ENCODE assay signal across 8 cellular contexts in genomic region chr10:87861953-87862643, GRCh38. TPM values are rescaled to one million over a fixed set of nuclear protein-coding genes. Genes with fewer than 3 reads are reported as not detected.
A peak's percentile ranks its signal among the peaks of the same experiment; 100 is the strongest.
DNase-seq lines count a peak whose midpoint lies in the region; ATAC-seq and TF ChIP-seq lines count a peak whose summit lies in the region.

No MANE protein-coding gene starts in this region.

- H3K27ac ChIP-seq in GM23248 (peak overlapping the region; percentile 93), angular gyrus (ENCODE audit: low read depth, low read length) (peak overlapping the region; percentile 96), upper lobe of right lung (peak overlapping the region; percentile 94)

- WGBS in GM23248 (ENCODE audit: low coverage in 1 of 2, low lambda C conversion rate in 2 of 2, missing lambda C conversion rate in 2 of 2), 2 experiments, result 1 to 2% methylated on average over 54 of the region's 56 CpGs

- H4K20me1 ChIP-seq in GM23248 (ENCODE audit: insufficient read depth), result peaks cover 6% of the 10 kb centered on the region; the same call in 1 of the 2 replicates

- intact Hi-C loops in left ventricle myocardium superior (cut with micrococcal nuclease) (loop anchor here (5.0 kb wide), 1 partner anchor 525 kb away; no protein-coding TSS in a partner anchor), upper lobe of right lung (cut with DNase I) (no loop called here)

- H3K9me2 ChIP-seq in GM23248 (ENCODE audit: insufficient read depth), result no peaks in the 10 kb centered on the region

- peaks cover 43% of the 10 kb centered on the region for H3F3A ChIP-seq in GM23248 (ENCODE audit: insufficient read depth)

- H3K36me3 ChIP-seq in GM23248 (ENCODE audit: low read depth) (no peaks in the 10 kb centered on the region), upper lobe of right lung (no peaks in the 10 kb centered on the region)

- peak overlapping the region; percentile 96 for H3K27ac Mint-ChIP-seq in T-helper 17 cell
- peak overlapping the region; percentile 99 for H3K27ac Mint-ChIP-seq in progenitor cell of endocrine pancreas

- no peak for TF ChIP-seq CTCF in progenitor cell of endocrine pancreas (IDR thresholded peaks at IDR 0.05; ENCODE audit: unreplicated experiment)
- TF ChIP-seq CTCF in upper lobe of right lung (IDR thresholded peaks at IDR 0.05), result no peak

- H3K36me3 Mint-ChIP-seq in T-helper 17 cell (ENCODE audit: low read depth) (peaks cover 7% of the 10 kb centered on the region), progenitor cell of endocrine pancreas (ENCODE audit: insufficient read depth) (peaks cover 1% of the 10 kb centered on the region)

- peak; percentile 94 for DNase-seq in GM03348 (ENCODE audit: low spot score)
- peak; percentile 98 for DNase-seq in GM23248
- peak; percentile 97 for DNase-seq in LoVo (ENCODE audit: low spot score)
- peak; percentile 86 to 90 (median 87) for DNase-seq in T-helper 17 cell
- peak; percentile 97 for DNase-seq in left ventricle myocardium superior
- DNase-seq in progenitor cell of endocrine pancreas (ENCODE audit: low spot score, unreplicated experiment), result peak; percentile 95
- peak; percentile 99 for DNase-seq in upper lobe of right lung

- H3K9me3 ChIP-seq in GM23248 (ENCODE audit: low read depth) (no peaks in the 10 kb centered on the region), T-helper 17 cell (ENCODE audit: control insufficient read depth, low read length, poor library complexity, severe bottlenecking) (no peaks in the 10 kb centered on the region), upper lobe of right lung (no peaks in the 10 kb centered on the region)

- H3K4me3 ChIP-seq in GM23248 (peak overlapping the region; percentile 98), upper lobe of right lung (peak overlapping the region; percentile 81)

- peaks cover 32% of the 10 kb centered on the region for H3K79me2 ChIP-seq in GM23248 (ENCODE audit: insufficient read depth)

- H3K4me1 ChIP-seq in GM23248 (ENCODE audit: insufficient read depth) (no peaks in the 10 kb centered on the region), upper lobe of right lung (peaks cover 13% of the 10 kb centered on the region)

- H3K9me3 Mint-ChIP-seq in progenitor cell of endocrine pancreas (ENCODE audit: low read depth), result no peaks in the 10 kb centered on the region

- peaks cover 43% of the 10 kb centered on the region for H3K4me1 Mint-ChIP-seq in T-helper 17 cell
- peaks cover 23% of the 10 kb centered on the region for H3K4me1 Mint-ChIP-seq in progenitor cell of endocrine pancreas (ENCODE audit: low read depth)

- ATAC-seq in T-helper 17 cell (peak; percentile 81), left ventricle myocardium superior (peak; percentile 87), upper lobe of right lung (peak; percentile 91)

- H3K27me3 Mint-ChIP-seq in T-helper 17 cell (no peaks in the 10 kb centered on the region), progenitor cell of endocrine pancreas (no peaks in the 10 kb centered on the region)

- in situ Hi-C loops in GM23248 (cut with MboI), result no loop called here

- peak overlapping the region; percentile 88 for H2AFZ ChIP-seq in GM23248

- peak overlapping the region; percentile 98 for H3K4me3 Mint-ChIP-seq in T-helper 17 cell
- H3K4me3 Mint-ChIP-seq in progenitor cell of endocrine pancreas (ENCODE audit: low read depth), result peak overlapping the region; percentile 96

- H3K27me3 ChIP-seq in GM23248 (replicated peaks; ENCODE audit: insufficient read depth) (no peaks in the 10 kb centered on the region), upper lobe of right lung (no peaks in the 10 kb centered on the region)

- H3K4me2 ChIP-seq in GM23248 (ENCODE audit: unreplicated experiment), result peak overlapping the region; percentile 94

- peak overlapping the region; percentile 94 for H3K9ac ChIP-seq in GM23248

RNA-seq across cellular contexts. Expression of gene KLLN, which starts 1.2 kb away (rescaled TPM):
- total RNA-seq in GM23248 (2014; rRNA removed; shearing (Covaris generic)), result 1.1 TPM in 1 of 2 replicates, not detected in the other
- 0.39 and 0.56 TPM in 2 replicates for polyA plus RNA-seq in GM23248 (2016; fragmentation: Nextera tagmentation; extraction: Ambion mirVana)
- total RNA-seq in T-helper 17 cell, result under 1 TPM; 0.21 to 0.55 TPM
- 0.47 TPM for total RNA-seq in left ventricle myocardium superior
- total RNA-seq in progenitor cell of endocrine pancreas, result 0.53 and 0.87 TPM in 2 replicates
- total RNA-seq in upper lobe of right lung, result 0.41 TPM

RNA-seq across cellular contexts. Expression of gene PTEN, which starts 1.3 kb away (rescaled TPM):
- total RNA-seq in GM23248 (2014; rRNA removed; shearing (Covaris generic)), result 79.4 and 93.9 TPM in 2 replicates
- 34.9 and 35.5 TPM in 2 replicates for polyA plus RNA-seq in GM23248 (2016; fragmentation: Nextera tagmentation; extraction: Ambion mirVana)
- 10 to 100 TPM; 84.9 to 89.3 TPM for total RNA-seq in T-helper 17 cell
- 58.6 TPM for total RNA-seq in left ventricle myocardium superior
- 66.7 and 71.0 TPM in 2 replicates for total RNA-seq in progenitor cell of endocrine pancreas
- total RNA-seq in upper lobe of right lung, result 101 TPM

RNA-seq across cellular contexts. Expression of gene ATAD1, which starts 44.1 kb away (rescaled TPM):
- total RNA-seq in GM23248 (2014; rRNA removed; shearing (Covaris generic)), result 43.9 and 66.8 TPM in 2 replicates
- 52.4 and 52.8 TPM in 2 replicates for polyA plus RNA-seq in GM23248 (2016; fragmentation: Nextera tagmentation; extraction: Ambion mirVana)
- total RNA-seq in T-helper 17 cell (10 to 100 TPM; 25.1 to 32.2 TPM), left ventricle myocardium superior (98.4 TPM), progenitor cell of endocrine pancreas (45.8 and 52.1 TPM in 2 replicates), upper lobe of right lung (45.9 TPM)

Comparison
In these comparisons a context has a peak if more than half of its experiments do, and no peak if none do; other contexts are left out.
1. Peak in every context shown above with its lines: DNase-seq, ATAC-seq, H3K4me3 ChIP-seq and H3K27ac ChIP-seq.